ENCODE assay signal across 8 cellular contexts in genomic region chr12:98504368-98504617, GRCh38.
DNase-seq lines count a peak whose midpoint lies in the region; TF ChIP-seq lines count a peak whose summit lies in the region.

No MANE protein-coding gene starts in this region.

- TF ChIP-seq CTCF in HL-60 (IDR thresholded peaks at IDR 0.05; ENCODE audit: insufficient read depth, low read length) (no peak), cardiac fibroblast (IDR thresholded peaks at IDR 0.05; ENCODE audit: low read depth, low read length) (no peak), nephron progenitor cell (IDR thresholded peaks at IDR 0.05) (no peak), GM20000 (IDR thresholded peaks at IDR 0.05; ENCODE audit: extremely low read depth, missing control alignments) (no peak)

- peaks cover 36% of the 10 kb centered on the region for H3K4me1 Mint-ChIP-seq in activated T-cell treated with anti-CD3 and anti-CD28 coated beads, Interleukin-2, amount 50 U/mL, for 24 hours (ENCODE audit: low read depth)
- H3K4me1 Mint-ChIP-seq in nephron progenitor cell, result peaks cover 11% of the 10 kb centered on the region

- H3K27ac ChIP-seq in HL-60 (replicated peaks), result peak overlapping the region; percentile 96

- H3K27me3 ChIP-seq in HL-60 (ENCODE audit: insufficient read depth, poor library complexity, severe bottlenecking), result no peaks in the 10 kb centered on the region

- H3K27ac Mint-ChIP-seq in activated T-cell treated with anti-CD3 and anti-CD28 coated beads, Interleukin-2, amount 50 U/mL, for 24 hours, result peak overlapping the region; percentile 99
- peak overlapping the region; percentile 99 for H3K27ac Mint-ChIP-seq in nephron progenitor cell

- H3K4me3 ChIP-seq in HL-60 (replicated peaks; ENCODE audit: insufficient read depth, low read length) (peak overlapping the region; percentile 37), cardiac fibroblast (replicated peaks in 1 of 2; ENCODE audit: low read depth in 2 of 2, low read length in 2 of 2) (peak overlapping the region; percentile 63 to 70)

- DNase-seq in activated T-cell treated with anti-CD3 and anti-CD28 coated beads, Interleukin-2, amount 50 U/mL, for 24 hours, result no peak
- DNase-seq in activated T-cell treated with anti-CD3 and anti-CD28 coated beads, Interleukin-2, amount 50 U/mL, for 1 hour, result no peak
- DNase-seq in HL-60 (ENCODE audit: low read depth in 1 of 2, low spot score in 1 of 2) (no peak), cardiac fibroblast (ENCODE audit: low read depth in 2 of 2) (no peak), nephron progenitor cell (no peak), GM20000 (ENCODE audit: low spot score) (no peak), RKO (ENCODE audit: low spot score) (no peak)
- DNase-seq in stimulated activated naive CD4-positive, alpha-beta T cell (lab: John Stamatoyannopoulos, UW), result no peak

- no peaks in the 10 kb centered on the region for H3K9me3 Mint-ChIP-seq in activated T-cell treated with anti-CD3 and anti-CD28 coated beads, Interleukin-2, amount 50 U/mL, for 24 hours
- H3K9me3 Mint-ChIP-seq in nephron progenitor cell, result peaks cover 12% of the 10 kb centered on the region

- peaks cover 2% of the 10 kb centered on the region for H3K27me3 Mint-ChIP-seq in activated T-cell treated with anti-CD3 and anti-CD28 coated beads, Interleukin-2, amount 50 U/mL, for 24 hours
- H3K27me3 Mint-ChIP-seq in nephron progenitor cell (ENCODE audit: low read depth, poor library complexity), result peaks cover 17% of the 10 kb centered on the region

- H3K36me3 Mint-ChIP-seq in activated T-cell treated with anti-CD3 and anti-CD28 coated beads, Interleukin-2, amount 50 U/mL, for 24 hours (ENCODE audit: low read depth), result peaks cover 8% of the 10 kb centered on the region
- H3K36me3 Mint-ChIP-seq in nephron progenitor cell (ENCODE audit: low read depth), result no peaks in the 10 kb centered on the region

- H3K4me3 Mint-ChIP-seq in activated T-cell treated with anti-CD3 and anti-CD28 coated beads, Interleukin-2, amount 50 U/mL, for 24 hours, result peak overlapping the region; percentile 87
- peak overlapping the region; percentile 95 for H3K4me3 Mint-ChIP-seq in nephron progenitor cell
